In the genomic region with DNA sequence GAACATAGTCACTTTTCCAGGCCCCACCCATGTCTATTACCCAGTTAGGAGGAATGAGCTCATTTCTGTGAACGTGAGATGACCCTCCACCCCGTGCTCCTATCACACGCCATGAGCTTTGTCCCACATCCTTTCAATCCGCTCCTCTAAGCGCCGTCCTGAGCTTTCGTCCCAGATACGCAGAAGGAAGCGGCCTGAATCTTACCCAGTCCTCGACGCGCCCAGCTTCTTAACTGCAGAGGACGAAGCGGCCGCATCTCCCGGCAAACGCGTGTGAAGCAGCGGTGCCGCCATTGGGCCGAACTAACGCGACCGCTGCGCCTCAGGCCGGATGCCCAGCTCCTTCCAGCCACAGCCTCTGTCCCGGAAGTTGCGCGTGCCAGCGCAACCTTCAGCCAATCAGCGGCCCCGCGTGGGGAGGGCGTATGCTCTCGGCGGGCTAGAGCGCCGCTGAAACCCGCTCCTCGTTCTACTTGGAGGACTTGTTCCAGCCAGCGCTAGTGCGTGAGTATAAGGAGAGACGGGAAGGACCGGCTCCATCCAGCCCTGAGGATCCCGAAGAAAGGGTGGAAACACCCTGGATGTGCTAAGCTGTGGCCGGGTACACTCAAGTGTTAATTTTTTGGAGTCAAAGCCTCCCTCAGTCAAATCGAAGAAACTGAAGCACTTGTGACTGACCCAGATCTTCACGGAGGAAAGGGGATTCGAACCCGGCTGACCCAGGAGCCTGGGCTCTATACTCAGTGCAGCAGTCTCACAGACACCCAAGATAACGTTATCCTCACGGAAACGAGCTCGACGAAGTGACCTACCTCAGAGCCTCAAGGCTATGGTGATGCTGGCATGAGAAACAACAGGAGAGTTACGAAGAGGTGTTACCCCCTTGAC, we compare ENCODE assay signal across 8 cellular contexts. TPM values are rescaled to one million over a fixed set of nuclear protein-coding genes. Genes with fewer than 3 reads are reported as not detected.
DNase-seq lines count a peak whose midpoint lies in the region; ATAC-seq and TF ChIP-seq lines count a peak whose summit lies in the region.
"Not testable (repeated sequence)": the region's sequence is repeated elsewhere in the genome, so short reads cannot be mapped to it uniquely, and the experiment has no call there.

A gene with protein sequence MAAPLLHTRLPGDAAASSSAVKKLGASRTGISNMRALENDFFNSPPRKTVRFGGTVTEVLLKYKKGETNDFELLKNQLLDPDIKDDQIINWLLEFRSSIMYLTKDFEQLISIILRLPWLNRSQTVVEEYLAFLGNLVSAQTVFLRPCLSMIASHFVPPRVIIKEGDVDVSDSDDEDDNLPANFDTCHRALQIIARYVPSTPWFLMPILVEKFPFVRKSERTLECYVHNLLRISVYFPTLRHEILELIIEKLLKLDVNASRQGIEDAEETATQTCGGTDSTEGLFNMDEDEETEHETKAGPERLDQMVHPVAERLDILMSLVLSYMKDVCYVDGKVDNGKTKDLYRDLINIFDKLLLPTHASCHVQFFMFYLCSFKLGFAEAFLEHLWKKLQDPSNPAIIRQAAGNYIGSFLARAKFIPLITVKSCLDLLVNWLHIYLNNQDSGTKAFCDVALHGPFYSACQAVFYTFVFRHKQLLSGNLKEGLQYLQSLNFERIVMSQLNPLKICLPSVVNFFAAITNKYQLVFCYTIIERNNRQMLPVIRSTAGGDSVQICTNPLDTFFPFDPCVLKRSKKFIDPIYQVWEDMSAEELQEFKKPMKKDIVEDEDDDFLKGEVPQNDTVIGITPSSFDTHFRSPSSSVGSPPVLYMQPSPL (minus strand): TSS at position 333 of the 888 bp plus-strand sequence. CDS start 39 bp downstream, at position 294.

- ATAC-seq in GM21619 (IDR thresholded peaks at IDR 0.05; ENCODE audit: unreplicated experiment) (peak; percentile 97), PC-3 (peak; percentile 98)

- not testable (repeated sequence) for H3K9me2 ChIP-seq in PC-3 (replicated peaks; ENCODE audit: low read length)

- TF ChIP-seq RAD21 in Ishikawa (IDR thresholded peaks at IDR 0.05; ENCODE audit: low read depth) = not testable (repeated sequence)

- H3K9me3 ChIP-seq in PC-3 (ENCODE audit: low read length); mucosa of rectum (ENCODE audit: control insufficient read depth in 2 of 2, low read length in 2 of 2): not testable (repeated sequence)

- H4K20me1 ChIP-seq in PC-3 (ENCODE audit: low read length) = not testable (repeated sequence)

- H3K4me2 ChIP-seq in PC-3 (ENCODE audit: low read length) = peak within 1 kb of the TSS; percentile 82

- not testable (repeated sequence) for H3K36me3 ChIP-seq in PC-3 (ENCODE audit: low read depth, low read length); mucosa of rectum (ENCODE audit: control insufficient read depth in 2 of 2, insufficient read depth in 2 of 2, low read length in 2 of 2)

- not testable (repeated sequence) for TF ChIP-seq EP300 in Ishikawa (IDR thresholded peaks at IDR 0.05; ENCODE audit: borderline replicate concordance)

- H3K4me1 ChIP-seq in PC-3 (ENCODE audit: insufficient read depth, low read length); mucosa of rectum (ENCODE audit: control insufficient read depth in 2 of 2, insufficient read depth in 2 of 2, low read length in 2 of 2): not testable (repeated sequence)

- peak within 1 kb of the TSS; percentile 87 for H2AFZ ChIP-seq in PC-3 (ENCODE audit: low read length)

- TF ChIP-seq CTCF in PC-3 (conservative IDR thresholded peaks at IDR 0.05; ENCODE audit: low read depth, low read length); epithelial cell of proximal tubule (conservative IDR thresholded peaks at IDR 0.05; ENCODE audit: low read depth, low read length): not testable (repeated sequence)

- H3K9ac ChIP-seq in PC-3 (ENCODE audit: low read length) = peak within 1 kb of the TSS; percentile 78
- H3K9ac ChIP-seq in mucosa of rectum (ENCODE audit: low read depth in 1 of 2, low read length in 2 of 2) = peak within 1 kb of the TSS; percentile 69 to 87

- H3K4me3 ChIP-seq in PC-3 (ENCODE audit: low read length) (peak within 1 kb of the TSS; percentile 72), epithelial cell of proximal tubule (ENCODE audit: low read depth, low read length) (peak within 1 kb of the TSS; percentile 81), mucosa of rectum (ENCODE audit: low read length in 2 of 2) (peak within 1 kb of the TSS; percentile 74 to 95)

- POLR2A ChIA-PET in PC-3 (lab: Charles Lee; ENCODE audit: unreplicated experiment) = not testable (repeated sequence)

- TSS peak; percentile 97 for BruUV-seq in PC-3 (replicated peaks; lab: Mats Ljungman, UMichigan)

- intact Hi-C loops in PC-3 (cut with micrococcal nuclease) = not testable (repeated sequence)

- H3K79me2 ChIP-seq in PC-3 (ENCODE audit: low read length) = peaks cover 20% of the 10 kb centered on the region

- H3F3A ChIP-seq in PC-3 (ENCODE audit: low read length, unreplicated experiment) = not testable (repeated sequence)

- DNase-seq in DMS153 (lab: John Stamatoyannopoulos, UW) (peak; percentile 91), PC-3 (peak; percentile 88), activated T-cell treated with anti-CD3 and anti-CD28 coated beads for 48 hours (ENCODE audit: low read depth) (peak; percentile 86), epithelial cell of proximal tubule (ENCODE audit: low read depth) (peak; percentile 41)
- DNase-seq in stimulated activated CD8-positive, alpha-beta memory T cell treated with anti-CD3 and anti-CD28 coated beads, Interleukin-4, amount 100 ng/mL, for 4 hours (ENCODE audit: low read depth in 2 of 2, low spot score in 1 of 2) = peak; percentile 54 to 72

- not testable (repeated sequence) for H3K27me3 ChIP-seq in PC-3 (ENCODE audit: low read length); mucosa of rectum (ENCODE audit: control insufficient read depth in 2 of 2, insufficient read depth in 2 of 2, low read length in 2 of 2)

- peak within 1 kb of the TSS; percentile 40; the same call in 1 of the 2 replicates for H3K27ac ChIP-seq in PC-3 (ENCODE audit: low read length)
- H3K27ac ChIP-seq in mucosa of rectum (ENCODE audit: low read depth in 2 of 2, low read length in 2 of 2) = peak within 1 kb of the TSS; percentile 72 to 81

- CTCF ChIA-PET in PC-3 (lab: Charles Lee) = not testable (repeated sequence)

TF ChIP-seq in Ishikawa, 13 proteins besides CTCF, POLR2A, EP300 and RAD21:
- TF ChIP-seq NFIC (IDR thresholded peaks at IDR 0.05) (peak; percentile 46; the same call in 1 of the 2 replicates), YY1 (IDR thresholded peaks at IDR 0.05; ENCODE audit: low read depth) (peak; percentile 81), TEAD4 (IDR thresholded peaks at IDR 0.05) (0 out of 2 replicates have a peak, but pooled peaks have one; percentile 25), CREB1 (IDR thresholded peaks at IDR 0.05; ENCODE audit: low read depth) (peak; percentile 56; the same call in 1 of the 2 replicates), TAF1 (IDR thresholded peaks at IDR 0.05; ENCODE audit: low read depth) (peak; percentile 85), TCF12 (IDR thresholded peaks at IDR 0.05; ENCODE audit: low read depth) (0 out of 2 replicates have a peak, but pooled peaks have one; percentile 40)
- TF ChIP-seq, protein P1, sequence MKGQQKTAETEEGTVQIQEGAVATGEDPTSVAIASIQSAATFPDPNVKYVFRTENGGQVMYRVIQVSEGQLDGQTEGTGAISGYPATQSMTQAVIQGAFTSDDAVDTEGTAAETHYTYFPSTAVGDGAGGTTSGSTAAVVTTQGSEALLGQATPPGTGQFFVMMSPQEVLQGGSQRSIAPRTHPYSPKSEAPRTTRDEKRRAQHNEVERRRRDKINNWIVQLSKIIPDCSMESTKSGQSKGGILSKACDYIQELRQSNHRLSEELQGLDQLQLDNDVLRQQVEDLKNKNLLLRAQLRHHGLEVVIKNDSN (IDR thresholded peaks at IDR 0.05) = peak; percentile 2; the same call in 1 of the 2 replicates
- TF ChIP-seq, protein P2, sequence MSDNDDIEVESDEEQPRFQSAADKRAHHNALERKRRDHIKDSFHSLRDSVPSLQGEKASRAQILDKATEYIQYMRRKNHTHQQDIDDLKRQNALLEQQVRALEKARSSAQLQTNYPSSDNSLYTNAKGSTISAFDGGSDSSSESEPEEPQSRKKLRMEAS (IDR thresholded peaks at IDR 0.05) = peak; percentile 85

RNA-seq across cellular contexts. Expression of the gene that starts here (rescaled TPM):
- 29.9 and 35.3 TPM in 2 replicates for total RNA-seq in PC-3 (2014; rRNA removed)
- 19.5 and 30.0 TPM in 2 replicates for total RNA-seq in epithelial cell of proximal tubule

Comparison
In these comparisons a context has a peak if more than half of its experiments do, and no peak if none do; other contexts are left out.
1. Peak in every context shown above with its lines: DNase-seq, ATAC-seq, H3K4me3 ChIP-seq and H3K27ac ChIP-seq.
2. DNase-seq: peak in every context shown above with its lines; median percentile 91 in DMS153; 88 in PC-3; 86 in activated T-cell treated with anti-CD3 and anti-CD28 coated beads for 48 hours; 63 in stimulated activated CD8-positive, alpha-beta memory T cell treated with anti-CD3 and anti-CD28 coated beads, Interleukin-4, amount 100 ng/mL, for 4 hours; 41 in epithelial cell of proximal tubule.